15 cellular contexts compared by ENCODE assay signal in the genomic region with DNA sequence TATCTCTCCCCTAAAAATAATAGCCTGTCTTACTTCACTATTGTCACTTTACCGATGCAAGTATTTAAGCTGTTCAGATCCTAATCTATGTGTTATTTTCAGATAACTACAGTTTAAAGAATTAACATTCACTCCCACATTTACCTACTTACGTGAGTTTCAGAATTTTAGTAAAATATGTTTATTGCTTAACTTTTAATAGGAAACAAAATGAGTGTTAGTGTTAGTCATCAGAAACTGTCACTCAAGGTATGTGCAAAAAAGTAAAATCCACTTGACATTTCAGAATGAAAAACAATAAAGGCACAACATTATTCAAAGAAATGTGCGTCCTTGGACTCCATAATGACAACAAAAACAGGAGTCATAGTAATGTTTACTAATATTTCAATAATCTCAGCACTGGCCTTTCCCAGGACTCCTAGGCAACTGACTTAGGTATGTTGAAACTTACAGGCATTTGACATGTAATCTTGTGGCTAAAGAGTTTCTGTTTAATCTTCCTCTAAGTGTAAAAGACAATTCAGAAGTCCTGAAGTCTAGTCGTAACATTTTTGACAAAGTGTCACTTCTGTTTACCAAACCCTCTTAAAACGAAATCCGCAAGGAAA. TPM values are rescaled to one million over a fixed set of nuclear protein-coding genes. Genes with fewer than 3 reads are reported as not detected.
DNase-seq lines count a peak whose midpoint lies in the region; ATAC-seq and TF ChIP-seq lines count a peak whose summit lies in the region.
"Had no signal": no experiment of that assay in that cellular context is flagged by ENCODE, and none has a peak within 500 bp of the region (broad histone marks: within the 10 kb centered on the region; RNA-seq: fewer than 3 reads in every experiment).

No MANE protein-coding gene starts in this region.

- TF ChIP-seq POLR2A in NB4 (IDR thresholded peaks at IDR 0.05; ENCODE audit: extremely low read depth, insufficient read length) (no peak), gastrocnemius medialis (IDR thresholded peaks at IDR 0.05) (no peak)

- H3K9me3 ChIP-seq in gastrocnemius medialis = no peaks in the 10 kb centered on the region
- H3K9me3 ChIP-seq: esophagus muscularis mucosa, pancreas, Peyer's patch had no signal

- no peak for DNase-seq in activated naive CD4-positive, alpha-beta T cell treated with Interleukin-2 at 50 U/mL for 16 hours
- peak; percentile 52 for DNase-seq in NB4 (ENCODE audit: low read depth)
- peak; percentile 65 for DNase-seq in choroid plexus epithelial cell (ENCODE audit: low read depth)
- no peak for DNase-seq in gastrocnemius medialis
- no peak for DNase-seq in immature natural killer cell
- no peak for DNase-seq in activated gamma-delta T cell (lab: John Stamatoyannopoulos, UW)
- DNase-seq: activated CD4-positive, alpha-beta memory T cell treated with anti-CD3 and anti-CD28 coated beads for 36 hours; activated naive CD4-positive, alpha-beta T cell treated with anti-CD3 and anti-CD28 coated beads, Interleukin-2, amount 10 ng/mL, durations not matched to agents 7 days and 5 days; mesendoderm; NCI-H1417 treated with DMSO at 0.1 percent for 48 hours; pancreas; Peyer's patch had no signal

- in situ Hi-C loops in gastrocnemius medialis (cut with MboI; ENCODE audit: low sequenced_read_pairs in 4 of 4) = loop anchor here in 1 of 4 donors (10.0 kb wide), 1 partner anchor 82 kb away; no protein-coding TSS in a partner anchor

- peak overlapping the region; percentile 32 for H3K4me3 ChIP-seq in NB4 (ENCODE audit: low read depth, low read length)
- H3K4me3 ChIP-seq in choroid plexus epithelial cell (ENCODE audit: low read depth, low read length) = no peak overlapping the region
- no peak overlapping the region for H3K4me3 ChIP-seq in gastrocnemius medialis
- H3K4me3 ChIP-seq: esophagus muscularis mucosa, pancreas, Peyer's patch had no signal

- peak overlapping the region; percentile 71 for H3K27ac Mint-ChIP-seq in activated naive CD4-positive, alpha-beta T cell treated with anti-CD3 and anti-CD28 coated beads, Interleukin-2, amount 50 U/mL, for 24 hours
- H3K27ac Mint-ChIP-seq in immature natural killer cell = peak overlapping the region in 2 of 6 donors; percentile 51 to 58
- H3K27ac Mint-ChIP-seq: activated CD4-positive, alpha-beta memory T cell treated with anti-CD3 and anti-CD28 coated beads for 36 hours; activated naive CD4-positive, alpha-beta T cell treated with anti-CD3 and anti-CD28 coated beads, Interleukin-2, amount 10 ng/mL, durations not matched to agents 7 days and 5 days had no signal

- H3K4me1 Mint-ChIP-seq in activated naive CD4-positive, alpha-beta T cell treated with anti-CD3 and anti-CD28 coated beads, Interleukin-2, amount 50 U/mL, for 24 hours = peaks cover 67% of the 10 kb centered on the region
- H3K4me1 Mint-ChIP-seq in immature natural killer cell = peaks cover 22 to 55% of the 10 kb centered on the region in 2 donors

- ATAC-seq in gastrocnemius medialis = no peak
- ATAC-seq in GM18502 (IDR thresholded peaks at IDR 0.05; ENCODE audit: poor library complexity, unreplicated experiment) = no peak
- ATAC-seq: pancreas had no signal

- TF ChIP-seq CTCF in NB4 (IDR thresholded peaks at IDR 0.05; ENCODE audit: low read depth, low read length) = no peak
- no peak for TF ChIP-seq CTCF in choroid plexus epithelial cell (conservative IDR thresholded peaks at IDR 0.05; ENCODE audit: low read depth, low read length)
- TF ChIP-seq CTCF in gastrocnemius medialis (IDR thresholded peaks at IDR 0.05 in 4 of 5, conservative IDR thresholded peaks at IDR 0.05 in 1 of 5) = no peak

- peak overlapping the region; percentile 96 to 99 (median 98) for H3K27ac ChIP-seq in gastrocnemius medialis
- H3K27ac ChIP-seq: esophagus muscularis mucosa, pancreas, Peyer's patch had no signal

- no peaks in the 10 kb centered on the region for H3K27me3 Mint-ChIP-seq in activated naive CD4-positive, alpha-beta T cell treated with anti-CD3 and anti-CD28 coated beads, Interleukin-2, amount 50 U/mL, for 24 hours
- peaks cover 7 to 23% (median 19%) of the 10 kb centered on the region in 3 donors for H3K27me3 Mint-ChIP-seq in immature natural killer cell (ENCODE audit: low read depth in 3 of 3)
- H3K27me3 Mint-ChIP-seq: activated CD4-positive, alpha-beta memory T cell treated with anti-CD3 and anti-CD28 coated beads for 36 hours; activated naive CD4-positive, alpha-beta T cell treated with anti-CD3 and anti-CD28 coated beads, Interleukin-2, amount 10 ng/mL, durations not matched to agents 7 days and 5 days had no signal

- H3K9me3 Mint-ChIP-seq in activated naive CD4-positive, alpha-beta T cell treated with anti-CD3 and anti-CD28 coated beads, Interleukin-2, amount 50 U/mL, for 24 hours = no peaks in the 10 kb centered on the region
- H3K9me3 Mint-ChIP-seq in immature natural killer cell = no peaks in the 10 kb centered on the region
- H3K9me3 Mint-ChIP-seq: activated CD4-positive, alpha-beta memory T cell treated with anti-CD3 and anti-CD28 coated beads for 36 hours; activated naive CD4-positive, alpha-beta T cell treated with anti-CD3 and anti-CD28 coated beads, Interleukin-2, amount 10 ng/mL, durations not matched to agents 7 days and 5 days had no signal

- H3K4me1 ChIP-seq in gastrocnemius medialis = peaks cover 66 to 73% of the 10 kb centered on the region in 2 donors

- no peaks in the 10 kb centered on the region for H3K36me3 ChIP-seq in gastrocnemius medialis
- H3K36me3 ChIP-seq: esophagus muscularis mucosa, pancreas, Peyer's patch had no signal

- H3K27me3 ChIP-seq in gastrocnemius medialis = no peaks in the 10 kb centered on the region
- H3K27me3 ChIP-seq: esophagus muscularis mucosa, pancreas, Peyer's patch had no signal

- intact Hi-C loops in gastrocnemius medialis (cut with DNase I; ENCODE audit: low total_unique reads) = no loop called here

- peaks cover 5% of the 10 kb centered on the region for H3K36me3 Mint-ChIP-seq in activated naive CD4-positive, alpha-beta T cell treated with anti-CD3 and anti-CD28 coated beads, Interleukin-2, amount 50 U/mL, for 24 hours
- peaks cover 4 to 11% (median 7%) of the 10 kb centered on the region in 3 donors for H3K36me3 Mint-ChIP-seq in immature natural killer cell

- peak overlapping the region; percentile 36 for H3K4me3 Mint-ChIP-seq in activated naive CD4-positive, alpha-beta T cell treated with anti-CD3 and anti-CD28 coated beads, Interleukin-2, amount 50 U/mL, for 24 hours
- no peak overlapping the region for H3K4me3 Mint-ChIP-seq in immature natural killer cell
- H3K4me3 Mint-ChIP-seq: activated CD4-positive, alpha-beta memory T cell treated with anti-CD3 and anti-CD28 coated beads for 36 hours; activated naive CD4-positive, alpha-beta T cell treated with anti-CD3 and anti-CD28 coated beads, Interleukin-2, amount 10 ng/mL, durations not matched to agents 7 days and 5 days had no signal

RNA-seq across cellular contexts. Expression of a gene that starts 4.5 kb away (rescaled TPM):
- 10 to 100 TPM; 21.8 to 42.9 (median 33.1) TPM for total RNA-seq in gastrocnemius medialis
- polyA plus RNA-seq in immature natural killer cell = 10 to 100 TPM in 1 of 3 donors, 1 to 10 TPM in 2; 6.9 to 14.7 (median 8.0) TPM

Comparison
In these comparisons a context has a peak if more than half of its experiments do, and no peak if none do; other contexts are left out.
1. DNase-seq: peak in NB4 (single experiment) and choroid plexus epithelial cell (single experiment); none in activated naive CD4-positive, alpha-beta T cell treated with Interleukin-2 at 50 U/mL for 16 hours (single experiment), gastrocnemius medialis (0 of 2), immature natural killer cell (0 of 3) and activated gamma-delta T cell (single experiment).